ENCODE assay signal across 1 cellular context in the genomic region with DNA sequence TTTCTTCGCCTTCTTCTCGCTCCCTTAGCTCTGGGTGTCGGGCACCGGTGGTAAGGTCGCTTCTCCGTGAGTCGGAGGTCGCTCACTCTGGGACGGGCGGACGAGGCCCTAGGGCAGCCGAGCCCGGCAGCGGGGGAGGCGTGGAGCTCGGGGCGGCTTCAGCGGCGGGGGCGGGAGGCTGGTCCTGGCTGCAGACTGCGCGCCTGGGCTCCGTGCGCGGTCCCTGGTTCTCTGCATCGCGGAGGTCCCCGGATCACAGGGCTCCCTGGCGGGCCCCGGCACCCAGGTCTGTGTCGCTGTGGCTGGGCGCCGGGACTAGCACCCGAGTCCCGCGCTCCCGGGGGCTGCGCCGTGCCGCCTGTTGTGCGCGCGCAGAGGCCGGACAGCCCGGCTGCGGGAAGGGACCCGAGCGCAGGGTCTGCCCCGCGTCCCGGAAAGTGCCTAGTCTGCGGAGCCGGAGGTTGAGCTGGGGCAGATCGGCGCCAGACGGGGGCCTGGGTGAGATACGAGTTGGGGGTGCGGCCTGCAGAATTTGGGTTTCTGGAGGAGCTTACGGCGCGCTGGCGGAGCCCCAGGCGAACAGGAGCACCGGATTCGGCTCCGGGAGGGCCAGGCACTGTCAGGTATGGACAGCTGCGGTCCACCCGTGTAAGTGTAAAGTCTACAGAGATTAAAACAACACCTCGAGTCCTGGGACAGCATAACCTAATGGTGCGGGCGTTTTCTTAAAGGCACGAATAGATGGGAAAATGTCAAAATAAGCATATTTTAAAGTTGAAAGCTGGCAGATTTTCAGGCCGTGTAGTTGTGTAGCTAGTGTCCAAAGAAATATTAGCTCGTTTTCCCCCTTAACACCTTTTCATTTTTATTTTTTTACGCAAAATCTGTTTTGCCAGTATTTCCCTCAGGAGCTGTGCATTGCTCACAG.
TF ChIP-seq lines count a peak whose summit lies in the region.

No MANE protein-coding gene starts in this region.

TF ChIP-seq in GM23338, 12 proteins besides CTCF, POLR2A, EP300 and RAD21 (continued from another document):
- TF ChIP-seq, protein P1, sequence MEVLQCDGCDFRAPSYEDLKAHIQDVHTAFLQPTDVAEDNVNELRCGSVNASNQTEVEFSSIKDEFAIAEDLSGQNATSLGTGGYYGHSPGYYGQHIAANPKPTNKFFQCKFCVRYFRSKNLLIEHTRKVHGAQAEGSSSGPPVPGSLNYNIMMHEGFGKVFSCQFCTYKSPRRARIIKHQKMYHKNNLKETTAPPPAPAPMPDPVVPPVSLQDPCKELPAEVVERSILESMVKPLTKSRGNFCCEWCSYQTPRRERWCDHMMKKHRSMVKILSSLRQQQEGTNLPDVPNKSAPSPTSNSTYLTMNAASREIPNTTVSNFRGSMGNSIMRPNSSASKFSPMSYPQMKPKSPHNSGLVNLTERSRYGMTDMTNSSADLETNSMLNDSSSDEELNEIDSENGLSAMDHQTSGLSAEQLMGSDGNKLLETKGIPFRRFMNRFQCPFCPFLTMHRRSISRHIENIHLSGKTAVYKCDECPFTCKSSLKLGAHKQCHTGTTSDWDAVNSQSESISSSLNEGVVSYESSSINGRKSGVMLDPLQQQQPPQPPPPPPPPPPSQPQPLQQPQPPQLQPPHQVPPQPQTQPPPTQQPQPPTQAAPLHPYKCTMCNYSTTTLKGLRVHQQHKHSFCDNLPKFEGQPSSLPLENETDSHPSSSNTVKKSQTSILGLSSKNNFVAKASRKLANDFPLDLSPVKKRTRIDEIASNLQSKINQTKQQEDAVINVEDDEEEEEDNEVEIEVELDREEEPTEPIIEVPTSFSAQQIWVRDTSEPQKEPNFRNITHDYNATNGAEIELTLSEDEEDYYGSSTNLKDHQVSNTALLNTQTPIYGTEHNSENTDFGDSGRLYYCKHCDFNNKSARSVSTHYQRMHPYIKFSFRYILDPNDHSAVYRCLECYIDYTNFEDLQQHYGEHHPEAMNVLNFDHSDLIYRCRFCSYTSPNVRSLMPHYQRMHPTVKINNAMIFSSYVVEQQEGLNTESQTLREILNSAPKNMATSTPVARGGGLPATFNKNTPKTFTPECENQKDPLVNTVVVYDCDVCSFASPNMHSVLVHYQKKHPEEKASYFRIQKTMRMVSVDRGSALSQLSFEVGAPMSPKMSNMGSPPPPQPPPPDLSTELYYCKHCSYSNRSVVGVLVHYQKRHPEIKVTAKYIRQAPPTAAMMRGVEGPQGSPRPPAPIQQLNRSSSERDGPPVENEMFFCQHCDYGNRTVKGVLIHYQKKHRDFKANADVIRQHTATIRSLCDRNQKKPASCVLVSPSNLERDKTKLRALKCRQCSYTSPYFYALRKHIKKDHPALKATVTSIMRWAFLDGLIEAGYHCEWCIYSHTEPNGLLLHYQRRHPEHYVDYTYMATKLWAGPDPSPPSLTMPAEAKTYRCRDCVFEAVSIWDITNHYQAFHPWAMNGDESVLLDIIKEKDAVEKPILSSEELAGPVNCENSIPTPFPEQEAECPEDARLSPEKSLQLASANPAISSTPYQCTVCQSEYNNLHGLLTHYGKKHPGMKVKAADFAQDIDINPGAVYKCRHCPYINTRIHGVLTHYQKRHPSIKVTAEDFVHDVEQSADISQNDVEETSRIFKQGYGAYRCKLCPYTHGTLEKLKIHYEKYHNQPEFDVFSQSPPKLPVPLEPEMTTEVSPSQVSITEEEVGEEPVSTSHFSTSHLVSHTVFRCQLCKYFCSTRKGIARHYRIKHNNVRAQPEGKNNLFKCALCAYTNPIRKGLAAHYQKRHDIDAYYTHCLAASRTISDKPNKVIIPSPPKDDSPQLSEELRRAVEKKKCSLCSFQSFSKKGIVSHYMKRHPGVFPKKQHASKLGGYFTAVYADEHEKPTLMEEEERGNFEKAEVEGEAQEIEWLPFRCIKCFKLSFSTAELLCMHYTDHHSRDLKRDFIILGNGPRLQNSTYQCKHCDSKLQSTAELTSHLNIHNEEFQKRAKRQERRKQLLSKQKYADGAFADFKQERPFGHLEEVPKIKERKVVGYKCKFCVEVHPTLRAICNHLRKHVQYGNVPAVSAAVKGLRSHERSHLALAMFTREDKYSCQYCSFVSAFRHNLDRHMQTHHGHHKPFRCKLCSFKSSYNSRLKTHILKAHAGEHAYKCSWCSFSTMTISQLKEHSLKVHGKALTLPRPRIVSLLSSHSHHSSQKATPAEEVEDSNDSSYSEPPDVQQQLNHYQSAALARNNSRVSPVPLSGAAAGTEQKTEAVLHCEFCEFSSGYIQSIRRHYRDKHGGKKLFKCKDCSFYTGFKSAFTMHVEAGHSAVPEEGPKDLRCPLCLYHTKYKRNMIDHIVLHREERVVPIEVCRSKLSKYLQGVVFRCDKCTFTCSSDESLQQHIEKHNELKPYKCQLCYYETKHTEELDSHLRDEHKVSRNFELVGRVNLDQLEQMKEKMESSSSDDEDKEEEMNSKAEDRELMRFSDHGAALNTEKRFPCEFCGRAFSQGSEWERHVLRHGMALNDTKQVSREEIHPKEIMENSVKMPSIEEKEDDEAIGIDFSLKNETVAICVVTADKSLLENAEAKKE (CRISPR knock-in tag; IDR thresholded peaks at IDR 0.05) = no peak
- TF ChIP-seq POLR2AphosphoS5 (IDR thresholded peaks at IDR 0.05; ENCODE audit: low read depth) (no peak), EZH2 (IDR thresholded peaks at IDR 0.05; ENCODE audit: low read depth, unreplicated experiment) (no peak), ZNF114 (CRISPR knock-in tag; IDR thresholded peaks at IDR 0.05) (no peak)
- TF ChIP-seq, protein P2, sequence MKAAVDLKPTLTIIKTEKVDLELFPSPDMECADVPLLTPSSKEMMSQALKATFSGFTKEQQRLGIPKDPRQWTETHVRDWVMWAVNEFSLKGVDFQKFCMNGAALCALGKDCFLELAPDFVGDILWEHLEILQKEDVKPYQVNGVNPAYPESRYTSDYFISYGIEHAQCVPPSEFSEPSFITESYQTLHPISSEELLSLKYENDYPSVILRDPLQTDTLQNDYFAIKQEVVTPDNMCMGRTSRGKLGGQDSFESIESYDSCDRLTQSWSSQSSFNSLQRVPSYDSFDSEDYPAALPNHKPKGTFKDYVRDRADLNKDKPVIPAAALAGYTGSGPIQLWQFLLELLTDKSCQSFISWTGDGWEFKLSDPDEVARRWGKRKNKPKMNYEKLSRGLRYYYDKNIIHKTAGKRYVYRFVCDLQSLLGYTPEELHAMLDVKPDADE (IDR thresholded peaks at IDR 0.05) = no peak
- TF ChIP-seq, protein P3, sequence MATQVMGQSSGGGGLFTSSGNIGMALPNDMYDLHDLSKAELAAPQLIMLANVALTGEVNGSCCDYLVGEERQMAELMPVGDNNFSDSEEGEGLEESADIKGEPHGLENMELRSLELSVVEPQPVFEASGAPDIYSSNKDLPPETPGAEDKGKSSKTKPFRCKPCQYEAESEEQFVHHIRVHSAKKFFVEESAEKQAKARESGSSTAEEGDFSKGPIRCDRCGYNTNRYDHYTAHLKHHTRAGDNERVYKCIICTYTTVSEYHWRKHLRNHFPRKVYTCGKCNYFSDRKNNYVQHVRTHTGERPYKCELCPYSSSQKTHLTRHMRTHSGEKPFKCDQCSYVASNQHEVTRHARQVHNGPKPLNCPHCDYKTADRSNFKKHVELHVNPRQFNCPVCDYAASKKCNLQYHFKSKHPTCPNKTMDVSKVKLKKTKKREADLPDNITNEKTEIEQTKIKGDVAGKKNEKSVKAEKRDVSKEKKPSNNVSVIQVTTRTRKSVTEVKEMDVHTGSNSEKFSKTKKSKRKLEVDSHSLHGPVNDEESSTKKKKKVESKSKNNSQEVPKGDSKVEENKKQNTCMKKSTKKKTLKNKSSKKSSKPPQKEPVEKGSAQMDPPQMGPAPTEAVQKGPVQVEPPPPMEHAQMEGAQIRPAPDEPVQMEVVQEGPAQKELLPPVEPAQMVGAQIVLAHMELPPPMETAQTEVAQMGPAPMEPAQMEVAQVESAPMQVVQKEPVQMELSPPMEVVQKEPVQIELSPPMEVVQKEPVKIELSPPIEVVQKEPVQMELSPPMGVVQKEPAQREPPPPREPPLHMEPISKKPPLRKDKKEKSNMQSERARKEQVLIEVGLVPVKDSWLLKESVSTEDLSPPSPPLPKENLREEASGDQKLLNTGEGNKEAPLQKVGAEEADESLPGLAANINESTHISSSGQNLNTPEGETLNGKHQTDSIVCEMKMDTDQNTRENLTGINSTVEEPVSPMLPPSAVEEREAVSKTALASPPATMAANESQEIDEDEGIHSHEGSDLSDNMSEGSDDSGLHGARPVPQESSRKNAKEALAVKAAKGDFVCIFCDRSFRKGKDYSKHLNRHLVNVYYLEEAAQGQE (IDR thresholded peaks at IDR 0.05; ENCODE audit: unreplicated experiment) = no peak
